ENCODE assay signal across 9 cellular contexts in the genomic region with DNA sequence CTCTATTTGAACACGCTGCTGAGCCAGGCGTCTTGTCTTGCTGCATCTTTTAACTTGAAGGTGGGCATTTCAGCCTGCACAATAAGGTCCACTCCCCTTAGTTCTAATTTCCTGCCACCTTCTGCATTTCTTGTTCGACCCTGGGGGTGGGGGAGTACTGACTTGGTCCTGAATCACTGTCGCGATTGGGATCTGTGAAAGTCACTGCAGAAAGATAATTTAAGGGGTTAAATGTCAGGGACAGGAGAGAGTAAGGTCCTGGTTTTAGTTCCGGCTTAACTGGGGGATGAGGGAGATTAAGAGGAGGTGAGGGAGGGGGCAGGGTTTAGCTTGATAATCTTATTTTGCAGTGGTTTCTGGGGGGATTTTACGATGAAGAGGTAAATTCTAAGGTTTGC.
DNase-seq lines count a peak whose midpoint lies in the region; ATAC-seq and TF ChIP-seq lines count a peak whose summit lies in the region.
"Had no signal": no experiment of that assay in that cellular context is flagged by ENCODE, and none has a peak within 500 bp of the region (broad histone marks: within the 10 kb centered on the region; RNA-seq: fewer than 3 reads in every experiment).

No MANE protein-coding gene starts in this region.

- H3K4me3 ChIP-seq in AG10803 (ENCODE audit: low read length) (peak overlapping the region; percentile 58), MM.1S (ENCODE audit: low read length) (peak overlapping the region; percentile 12; the same call in 1 of the 2 replicates), ectodermal cell (ENCODE audit: insufficient read depth, low read depth, low read length) (peak overlapping the region; percentile 21)

- TF ChIP-seq CTCF in AG10803 (conservative IDR thresholded peaks at IDR 0.05; ENCODE audit: low read length) (no peak), MM.1S (IDR thresholded peaks at IDR 0.05; ENCODE audit: low read length) (no peak), nephron progenitor cell (IDR thresholded peaks at IDR 0.05) (no peak)

- WGBS in ectodermal cell, 2 experiments: 23 to 26% methylated on average over 7 of the region's 7 CpGs

- DNase-seq in AG10803 (ENCODE audit: low read depth) (no peak), MM.1S (no peak), nephron progenitor cell (no peak), NK-92 (lab: John Stamatoyannopoulos, UW; ENCODE audit: unreplicated experiment) (no peak)
- no peak for DNase-seq in activated CD4-positive, CD25-positive, alpha-beta regulatory T cell (lab: John Stamatoyannopoulos, UW)
- no peak for DNase-seq in activated CD4-positive, alpha-beta T cell treated with anti-CD3 and anti-CD28 coated beads, Interleukin-2, amount 50 U/mL, for 4 hours
- DNase-seq: NCI-H187 treated with DMSO at 0.1 percent for 48 hours had no signal

- H3K36me3 ChIP-seq in MM.1S (replicated peaks; ENCODE audit: insufficient read depth, low read length) (no peaks in the 10 kb centered on the region), ectodermal cell (ENCODE audit: control insufficient read depth, insufficient read depth, low read length) (no peaks in the 10 kb centered on the region)

- H3K4me1 ChIP-seq in MM.1S (ENCODE audit: low read length) (peaks cover 9% of the 10 kb centered on the region), ectodermal cell (ENCODE audit: control insufficient read depth, insufficient read depth, low read length) (peaks cover 53% of the 10 kb centered on the region)

- H3K9ac ChIP-seq in MM.1S (ENCODE audit: low read length): no peak overlapping the region

- H3K4me3 Mint-ChIP-seq in nephron progenitor cell: peak overlapping the region; percentile 77

- H3K4me1 Mint-ChIP-seq in nephron progenitor cell: peaks cover 90% of the 10 kb centered on the region

- no peaks in the 10 kb centered on the region for H3F3A ChIP-seq in MM.1S (ENCODE audit: insufficient read depth, low read length)

- H3K4me2 ChIP-seq in MM.1S (ENCODE audit: low read depth, low read length): no peak overlapping the region

- no peaks in the 10 kb centered on the region for H3K27me3 ChIP-seq in MM.1S (replicated peaks; ENCODE audit: insufficient read depth, low read length)
- H3K27me3 ChIP-seq in ectodermal cell (ENCODE audit: control insufficient read depth, insufficient read depth, low read length, poor library complexity, severe bottlenecking): no peaks in the 10 kb centered on the region

- no peaks in the 10 kb centered on the region for H3K79me2 ChIP-seq in MM.1S (ENCODE audit: low read length)

- no peaks in the 10 kb centered on the region for H3K27me3 Mint-ChIP-seq in nephron progenitor cell (ENCODE audit: low read depth, poor library complexity)

- H3K36me3 Mint-ChIP-seq in nephron progenitor cell (ENCODE audit: low read depth): peaks cover 5% of the 10 kb centered on the region

- no peaks in the 10 kb centered on the region for H3K9me2 ChIP-seq in MM.1S (replicated peaks; ENCODE audit: insufficient read depth, low read length)

- peak overlapping the region; percentile 97 for H3K27ac Mint-ChIP-seq in nephron progenitor cell

- no peak overlapping the region for H2AFZ ChIP-seq in MM.1S (ENCODE audit: low read length)

- peaks cover 5% of the 10 kb centered on the region for H3K9me3 Mint-ChIP-seq in nephron progenitor cell

- H4K20me1 ChIP-seq in MM.1S (ENCODE audit: insufficient read depth, low read length): no peaks in the 10 kb centered on the region

- H3K9me3 ChIP-seq in MM.1S (replicated peaks; ENCODE audit: insufficient read depth, low read length) (no peaks in the 10 kb centered on the region), ectodermal cell (ENCODE audit: control insufficient read depth, low read length) (no peaks in the 10 kb centered on the region)

- H3K27ac ChIP-seq in MM.1S (ENCODE audit: low read length): no peak overlapping the region
- peak overlapping the region; percentile 85 for H3K27ac ChIP-seq in ectodermal cell (ENCODE audit: insufficient read depth, low read depth, low read length, poor library complexity, severe bottlenecking)

- no peak for ATAC-seq in GM21717 (IDR thresholded peaks at IDR 0.05; ENCODE audit: unreplicated experiment)
